15 cellular contexts compared by ENCODE assay signal in the genomic region with DNA sequence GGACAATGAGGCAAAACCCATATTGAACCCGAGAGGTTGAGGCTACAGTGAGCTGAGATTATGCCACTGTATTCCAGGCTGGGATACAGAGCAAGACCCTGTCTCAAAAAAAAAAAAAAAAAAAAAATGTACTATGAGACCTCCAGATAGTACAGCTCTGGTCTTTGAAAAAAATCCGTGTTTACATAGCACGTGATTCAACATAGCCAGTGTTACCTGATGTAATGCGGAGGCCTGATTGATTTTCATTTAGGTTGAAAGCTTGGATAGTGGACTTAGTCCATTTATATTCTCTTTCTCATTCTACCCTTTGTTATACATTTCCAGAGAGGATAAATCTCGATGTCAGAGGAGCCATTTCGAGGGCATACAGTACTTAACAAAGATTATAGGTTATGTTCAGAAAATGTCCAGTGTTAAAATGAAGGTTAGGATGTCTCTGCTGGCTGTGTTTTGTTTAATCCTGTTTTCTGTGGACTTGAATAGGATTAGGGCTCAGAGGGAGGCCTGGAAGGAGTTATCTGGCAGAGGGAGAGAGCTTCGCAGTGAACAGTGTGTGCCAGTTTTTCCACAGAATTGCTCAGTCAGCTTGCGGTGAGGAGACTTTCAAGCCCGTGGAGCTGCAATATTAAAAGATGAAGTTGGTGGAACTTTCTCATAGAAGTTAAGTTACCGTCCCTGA. TPM values are rescaled to one million over a fixed set of nuclear protein-coding genes. Genes with fewer than 3 reads are reported as not detected.
A peak's percentile ranks its signal among the peaks of the same experiment; 100 is the strongest.
DNase-seq lines count a peak whose midpoint lies in the region; ATAC-seq and TF ChIP-seq lines count a peak whose summit lies in the region.
"Had no signal": no experiment of that assay in that cellular context is flagged by ENCODE, and none has a peak within 500 bp of the region (broad histone marks: within the 10 kb centered on the region; RNA-seq: fewer than 3 reads in every experiment).

No MANE protein-coding gene starts in this region.

- 55% methylated on average over 10 of the region's 10 CpGs for WGBS in smooth muscle cell (ENCODE audit: low lambda C conversion rate)

- ATAC-seq in left ventricle myocardium superior = peak; percentile 65
- ATAC-seq in omental fat pad (ENCODE audit: low FRiP score) = no peak
- no peak for ATAC-seq in GM18861 (IDR thresholded peaks at IDR 0.05; ENCODE audit: unreplicated experiment)

- H3K9me3 ChIP-seq in smooth muscle cell (replicated peaks; ENCODE audit: low read depth) = no peaks in the 10 kb centered on the region

- no peaks in the 10 kb centered on the region for H4K20me1 ChIP-seq in smooth muscle cell (ENCODE audit: low read depth)

- peaks cover 7% of the 10 kb centered on the region for H3K4me1 ChIP-seq in smooth muscle cell (ENCODE audit: low read depth)

- H3K9ac ChIP-seq in smooth muscle cell (ENCODE audit: low read depth) = no peak overlapping the region
- H3K9ac ChIP-seq: parathyroid adenoma had no signal

- no peaks in the 10 kb centered on the region for H3K79me2 ChIP-seq in smooth muscle cell (ENCODE audit: low read depth)
- H3K79me2 ChIP-seq: parathyroid adenoma had no signal

- peaks cover 4% of the 10 kb centered on the region for H3F3A ChIP-seq in smooth muscle cell (ENCODE audit: low read depth)

- H3K4me3 ChIP-seq in smooth muscle cell = no peak overlapping the region

- H3K36me3 ChIP-seq in smooth muscle cell (ENCODE audit: low read depth) = no peaks in the 10 kb centered on the region

- intact Hi-C loops in left ventricle myocardium superior (cut with micrococcal nuclease) = no loop called here

- no peak overlapping the region for H3K4me2 ChIP-seq in smooth muscle cell

- peak; percentile 19 for DNase-seq in NCI-H146 (lab: John Stamatoyannopoulos, UW)
- DNase-seq in astrocyte of the hippocampus (ENCODE audit: low read depth, low spot score) = peak; percentile 76
- no peak for DNase-seq in left ventricle myocardium superior
- no peak for DNase-seq in smooth muscle cell (lab: John Stamatoyannopoulos, UW; ENCODE audit: unreplicated experiment)
- no peak for DNase-seq in omental fat pad (ENCODE audit: low spot score)
- DNase-seq in stimulated activated CD4-positive, alpha-beta T cell treated with anti-CD3 and anti-CD28 coated beads, Interleukin-12 subunit alpha, Interleukin-12 subunit beta, amount 100 ng/mL, for 4 hours = no peak
- DNase-seq: activated CD4-positive, alpha-beta T cell treated with anti-CD3 and anti-CD28 coated beads, Interleukin-2, amount 10 ng/mL, durations not matched to agents 24 days and 14 days; activated T-cell treated with anti-CD3 and anti-CD28 coated beads, Interleukin-2, amount 50 U/mL, for 1 hour; mesendoderm; NCI-H1436 treated with DMSO at 0.1 percent for 48 hours; NCI-H526 treated with DMSO at 0.1 percent for 48 hours; RPMI8226; T-helper 2 cell had no signal

- no peaks in the 10 kb centered on the region for H3K27me3 ChIP-seq in smooth muscle cell (ENCODE audit: low read depth)

- TF ChIP-seq CTCF in smooth muscle cell (IDR thresholded peaks at IDR 0.05; ENCODE audit: borderline replicate concordance, insufficient read depth, poor library complexity, severe bottlenecking) = no peak
- no peak for TF ChIP-seq CTCF in omental fat pad (IDR thresholded peaks at IDR 0.05)

- no peak overlapping the region for H3K27ac ChIP-seq in smooth muscle cell (ENCODE audit: low read depth)
- H3K27ac ChIP-seq: parathyroid adenoma had no signal

- H2AFZ ChIP-seq in smooth muscle cell (ENCODE audit: low read depth) = peak overlapping the region; percentile 38
- H2AFZ ChIP-seq: parathyroid adenoma had no signal

RNA-seq across cellular contexts. Expression of a gene that starts 33.9 kb away (rescaled TPM):
- total RNA-seq in left ventricle myocardium superior (67.0 TPM), smooth muscle cell (151 and 193 TPM in 2 replicates), omental fat pad (100 to 1,000 TPM in 3 of 4 donors, 10 to 100 TPM in 1; 95.2 to 168 (median 148) TPM)
- 61.1 and 68.2 TPM in 2 replicates for polyA plus RNA-seq in smooth muscle cell

Comparison
In these comparisons a context has a peak if more than half of its experiments do, and no peak if none do; other contexts are left out.
1. DNase-seq: peak in NCI-H146 (single experiment) and astrocyte of the hippocampus (single experiment); none in left ventricle myocardium superior (single experiment), smooth muscle cell (single experiment), omental fat pad (single experiment) and stimulated activated CD4-positive, alpha-beta T cell treated with anti-CD3 and anti-CD28 coated beads, Interleukin-12 subunit alpha, Interleukin-12 subunit beta, amount 100 ng/mL, for 4 hours (single experiment).